Comparison of ENCODE assay signal across 17 cellular contexts in the genomic region with DNA sequence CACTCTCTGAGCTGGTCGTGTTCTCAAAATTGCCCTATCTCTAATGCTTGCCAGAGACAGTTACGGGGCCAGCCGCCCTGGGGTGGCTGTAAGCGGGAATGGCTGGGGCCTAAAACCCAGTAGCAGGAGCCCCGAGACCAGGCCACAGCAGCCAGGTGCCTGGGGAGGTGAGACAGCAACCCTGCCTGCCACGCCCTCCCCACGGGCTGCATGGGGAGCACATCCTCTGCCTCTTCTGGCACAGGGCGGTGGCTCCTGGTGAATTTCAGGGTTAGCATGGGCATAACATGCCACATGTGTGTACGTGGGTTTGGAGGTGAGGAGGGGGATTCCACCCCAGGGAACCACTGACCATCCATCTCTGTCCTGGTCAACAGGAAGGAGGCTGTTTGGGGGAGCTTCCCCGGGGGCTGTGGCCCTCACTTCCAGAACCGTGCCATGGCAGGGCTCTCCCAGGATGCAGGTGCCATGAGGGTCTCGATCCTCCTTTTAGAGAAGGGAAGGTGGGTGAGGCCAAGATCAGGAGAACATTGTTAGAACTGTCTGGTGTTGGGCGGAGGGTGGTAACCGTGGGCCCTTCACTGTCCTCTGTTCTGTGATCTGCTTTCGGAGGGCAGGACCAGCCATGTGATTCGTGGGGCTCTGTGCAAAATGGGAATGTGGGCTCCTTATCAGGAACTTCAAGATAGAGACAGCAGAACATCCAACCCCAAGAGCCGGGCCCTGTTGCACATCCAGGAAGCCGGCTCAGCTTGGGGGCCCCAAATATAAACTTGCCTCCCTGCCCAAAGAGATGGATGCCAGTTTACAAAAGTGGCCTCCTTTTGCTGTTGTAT.
"Had no signal": no experiment of that assay in that cellular context is flagged by ENCODE, and none has a peak within 500 bp of the region (broad histone marks: within the 10 kb centered on the region; RNA-seq: fewer than 3 reads in every experiment).

No MANE protein-coding gene starts in this region.

- DNase-seq: activated CD4-positive, alpha-beta T cell treated with anti-CD3 and anti-CD28 coated beads for 36 hours; activated naive CD8-positive, alpha-beta T cell treated with anti-CD3 and anti-CD28 coated beads, Interleukin-2, amount 50 U/mL, for 24 hours; activated T-cell treated with anti-CD3 and anti-CD28 coated beads, Interleukin-2, amount 50 U/mL, for 24 hours; caudate nucleus; erythroblast; hippocampal formation; mammary epithelial cell; mucosa of descending colon; occipital lobe; stimulated activated CD4-positive, alpha-beta T cell treated with anti-CD3 and anti-CD28 coated beads, Interleukin-4, amount 100 ng/mL, for 1 hour; stimulated activated CD8-positive, alpha-beta memory T cell treated with anti-CD3 and anti-CD28 coated beads, Interleukin-4, amount 100 ng/mL, for 48 hours; stimulated activated naive CD8-positive, alpha-beta T cell treated with anti-CD3 and anti-CD28 coated beads, Interleukin-15, Interleukin-2, amounts not matched to agents 100 U/mL and 50 U/mL, for 24 hours; T-helper 1 cell; WERI-Rb-1 had no signal

- H3K4me3 Mint-ChIP-seq: activated CD4-positive, alpha-beta T cell treated with anti-CD3 and anti-CD28 coated beads for 36 hours; activated naive CD8-positive, alpha-beta T cell treated with anti-CD3 and anti-CD28 coated beads, Interleukin-2, amount 50 U/mL, for 24 hours; activated T-cell treated with anti-CD3 and anti-CD28 coated beads, Interleukin-2, amount 50 U/mL, for 24 hours; dendritic cell treated with granulocyte-macrophage colony-stimulating factor and Interleukin-4, amounts not matched to agents 40 ng/mL and 50 ng/mL, for 4 days; natural killer cell treated with Interleukin-12 subunit alpha and Interleukin-12 subunit beta and Interleukin-15 and Interleukin-18, amount 100 ng/mL, for 72 hours had no signal

- H3K36me3 ChIP-seq: thoracic aorta, WERI-Rb-1 had no signal

- H3K4me3 ChIP-seq: mucosa of descending colon, thoracic aorta had no signal

- H3K27ac ChIP-seq: thoracic aorta, WERI-Rb-1 had no signal

- H3K36me3 Mint-ChIP-seq: natural killer cell treated with Interleukin-12 subunit alpha and Interleukin-12 subunit beta and Interleukin-15 and Interleukin-18, amount 100 ng/mL, for 72 hours had no signal

- ATAC-seq: activated CD4-positive, alpha-beta T cell treated with anti-CD3 and anti-CD28 coated beads for 36 hours; activated naive CD8-positive, alpha-beta T cell treated with anti-CD3 and anti-CD28 coated beads, Interleukin-2, amount 50 U/mL, for 24 hours; mucosa of descending colon; natural killer cell treated with Interleukin-12 subunit alpha and Interleukin-12 subunit beta and Interleukin-15 and Interleukin-18, amount 100 ng/mL, for 72 hours; stimulated activated naive CD8-positive, alpha-beta T cell treated with anti-CD3 and anti-CD28 coated beads, Interleukin-15, Interleukin-2, amounts not matched to agents 100 U/mL and 50 U/mL, for 24 hours had no signal

- H3K9me3 ChIP-seq: mucosa of descending colon, thoracic aorta had no signal

- H3K27ac Mint-ChIP-seq: activated CD4-positive, alpha-beta T cell treated with anti-CD3 and anti-CD28 coated beads for 36 hours; activated naive CD8-positive, alpha-beta T cell treated with anti-CD3 and anti-CD28 coated beads, Interleukin-2, amount 50 U/mL, for 24 hours; activated T-cell treated with anti-CD3 and anti-CD28 coated beads, Interleukin-2, amount 50 U/mL, for 24 hours; dendritic cell treated with granulocyte-macrophage colony-stimulating factor and Interleukin-4, amounts not matched to agents 40 ng/mL and 50 ng/mL, for 4 days had no signal

- H3K4me1 Mint-ChIP-seq: activated CD4-positive, alpha-beta T cell treated with anti-CD3 and anti-CD28 coated beads for 36 hours; activated naive CD8-positive, alpha-beta T cell treated with anti-CD3 and anti-CD28 coated beads, Interleukin-2, amount 50 U/mL, for 24 hours had no signal

- H3K9me3 Mint-ChIP-seq: activated naive CD8-positive, alpha-beta T cell treated with anti-CD3 and anti-CD28 coated beads, Interleukin-2, amount 50 U/mL, for 24 hours; activated T-cell treated with anti-CD3 and anti-CD28 coated beads, Interleukin-2, amount 50 U/mL, for 24 hours; dendritic cell treated with granulocyte-macrophage colony-stimulating factor and Interleukin-4, amounts not matched to agents 40 ng/mL and 50 ng/mL, for 4 days; natural killer cell treated with Interleukin-12 subunit alpha and Interleukin-12 subunit beta and Interleukin-15 and Interleukin-18, amount 100 ng/mL, for 72 hours had no signal
